17 cellular contexts compared by ENCODE assay signal in the genomic region with DNA sequence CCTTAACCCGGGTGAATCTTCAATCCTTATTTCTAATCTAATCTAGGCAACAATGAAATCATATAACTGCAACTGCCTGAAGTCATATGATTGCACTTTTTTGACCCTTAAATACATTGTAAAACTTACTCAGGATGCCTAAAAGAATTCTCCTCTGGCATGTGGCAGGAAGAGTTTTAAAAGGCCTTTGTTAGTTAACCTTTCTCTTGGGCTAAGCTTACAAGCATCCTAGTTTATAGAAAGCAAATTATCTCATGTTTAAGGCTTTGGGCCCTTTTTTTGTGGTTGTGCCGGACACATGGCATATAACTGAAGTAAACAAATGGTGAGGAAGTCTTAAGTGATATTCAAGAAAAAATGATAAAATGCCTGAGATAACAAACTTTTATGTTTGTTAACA.
A peak's percentile ranks its signal among the peaks of the same experiment; 100 is the strongest.
DNase-seq lines count a peak whose midpoint lies in the region; ATAC-seq, FAIRE-seq and TF ChIP-seq lines count a peak whose summit lies in the region.
"Had no signal": no experiment of that assay in that cellular context is flagged by ENCODE, and none has a peak within 500 bp of the region (broad histone marks: within the 10 kb centered on the region; RNA-seq: fewer than 3 reads in every experiment).

No MANE protein-coding gene starts in this region.

- H3K9me3 ChIP-seq in Panc1 (ENCODE audit: control insufficient read depth, insufficient read depth, low read depth, low read length) = no peaks in the 10 kb centered on the region
- no peaks in the 10 kb centered on the region for H3K9me3 ChIP-seq in endothelial cell of umbilical vein (replicated peaks; ENCODE audit: control insufficient read depth, insufficient read depth, low read length)
- H3K9me3 ChIP-seq in neural progenitor cell (ENCODE audit: low read depth) = no peaks in the 10 kb centered on the region
- H3K9me3 ChIP-seq in MM.1S (replicated peaks; ENCODE audit: insufficient read depth, low read length) = no peaks in the 10 kb centered on the region

- in situ Hi-C loops in Panc1 (cut with HindIII; ENCODE audit: low pct_unique_long_range_greater_than_20kb, low sequenced_read_pairs) = no loop called here

- H3K36me3 ChIP-seq in ACC112 (ENCODE audit: insufficient read depth, low read length) (no peaks in the 10 kb centered on the region), Panc1 (ENCODE audit: control insufficient read depth, insufficient read depth, low read length) (no peaks in the 10 kb centered on the region), endothelial cell of umbilical vein (ENCODE audit: control insufficient read depth in 2 of 2, extremely low read depth in 1 of 2, insufficient read depth in 2 of 2, low read length in 2 of 2) (no peaks in the 10 kb centered on the region), neural progenitor cell (no peaks in the 10 kb centered on the region), MM.1S (replicated peaks; ENCODE audit: insufficient read depth, low read length) (no peaks in the 10 kb centered on the region)

- H3K4me3 ChIP-seq in ACC112 (ENCODE audit: low read depth, low read length) = no peak overlapping the region
- H3K4me3 ChIP-seq in Panc1 (ENCODE audit: low read depth in 2 of 2, low read length in 2 of 2) = no peak overlapping the region
- H3K4me3 ChIP-seq in endothelial cell of umbilical vein (replicated peaks in 1 of 3; ENCODE audit: insufficient read depth in 1 of 3, low read depth in 1 of 3, low read length in 3 of 3) = no peak overlapping the region
- no peak overlapping the region for H3K4me3 ChIP-seq in neural progenitor cell
- H3K4me3 ChIP-seq in MM.1S (ENCODE audit: low read length) = no peak overlapping the region
- H3K4me3 ChIP-seq: GM12878 had no signal

- H3K9ac ChIP-seq in endothelial cell of umbilical vein (replicated peaks; ENCODE audit: extremely low read depth, insufficient read depth, low read length) (no peak overlapping the region), neural progenitor cell (no peak overlapping the region), MM.1S (ENCODE audit: low read length) (no peak overlapping the region)

- POLR2A ChIA-PET in Panc1 (lab: Charles Lee) = no interaction called here
- POLR2A ChIA-PET in endothelial cell of umbilical vein (lab: Charles Lee) = no interaction called here

- no peaks in the 10 kb centered on the region for H3K4me1 Mint-ChIP-seq in neural progenitor cell
- no peaks in the 10 kb centered on the region for H3K4me1 Mint-ChIP-seq in stimulated activated effector memory CD8-positive, alpha-beta T cell treated with anti-CD3 and anti-CD28 coated beads, Interleukin-12 subunit alpha, Interleukin-12 subunit beta, amount 100 ng/mL, for 72 hours
- H3K4me1 Mint-ChIP-seq: B cell had no signal

- TF ChIP-seq CTCF in Panc1 (IDR thresholded peaks at IDR 0.05) (no peak), endothelial cell of umbilical vein (IDR thresholded peaks at IDR 0.05; ENCODE audit: extremely low read depth in 1 of 2, insufficient read depth in 1 of 2, low read depth in 1 of 2, low read length in 2 of 2) (no peak), neural progenitor cell (IDR thresholded peaks at IDR 0.05) (no peak), MM.1S (IDR thresholded peaks at IDR 0.05; ENCODE audit: low read length) (no peak)

- no peaks in the 10 kb centered on the region for H3F3A ChIP-seq in neural progenitor cell (ENCODE audit: low read depth)
- no peaks in the 10 kb centered on the region for H3F3A ChIP-seq in MM.1S (ENCODE audit: insufficient read depth, low read length)

- no peak overlapping the region for H3K4me3 Mint-ChIP-seq in neural progenitor cell
- H3K4me3 Mint-ChIP-seq in stimulated activated effector memory CD8-positive, alpha-beta T cell treated with anti-CD3 and anti-CD28 coated beads, Interleukin-12 subunit alpha, Interleukin-12 subunit beta, amount 100 ng/mL, for 72 hours = no peak overlapping the region
- H3K4me3 Mint-ChIP-seq: B cell; CD4-positive, alpha-beta T cell had no signal

- H4K20me1 ChIP-seq in endothelial cell of umbilical vein (replicated peaks; ENCODE audit: control insufficient read depth, extremely low read depth, insufficient read depth, low read length) = no peaks in the 10 kb centered on the region
- no peaks in the 10 kb centered on the region for H4K20me1 ChIP-seq in neural progenitor cell (ENCODE audit: low read depth)
- no peaks in the 10 kb centered on the region for H4K20me1 ChIP-seq in MM.1S (ENCODE audit: insufficient read depth, low read length)

- H3K27ac ChIP-seq in ACC112 (ENCODE audit: low read depth, low read length) (no peak overlapping the region), Panc1 (ENCODE audit: low read length) (peak overlapping the region; percentile 48; the same call in 1 of the 2 replicates), endothelial cell of umbilical vein (ENCODE audit: insufficient read depth, low read depth, low read length) (no peak overlapping the region), neural progenitor cell (no peak overlapping the region), MM.1S (ENCODE audit: low read length) (no peak overlapping the region)
- H3K27ac ChIP-seq: HL-60 had no signal

- H3K9me1 ChIP-seq in endothelial cell of umbilical vein (replicated peaks; ENCODE audit: control insufficient read depth, extremely low read depth, insufficient read depth, low read length) = no peaks in the 10 kb centered on the region

- TF ChIP-seq POLR2A in endothelial cell of umbilical vein (IDR thresholded peaks at IDR 0.05; ENCODE audit: low read depth, low read length) = no peak

- H3K9me2 ChIP-seq in MM.1S (replicated peaks; ENCODE audit: insufficient read depth, low read length) = no peaks in the 10 kb centered on the region

- H3K27me3 Mint-ChIP-seq in neural progenitor cell (ENCODE audit: insufficient read depth, low read depth) = no peaks in the 10 kb centered on the region
- H3K27me3 Mint-ChIP-seq: B cell; CD4-positive, alpha-beta T cell had no signal

- H3K4me2 ChIP-seq in endothelial cell of umbilical vein (ENCODE audit: insufficient read depth, low read length) = no peak overlapping the region
- peak overlapping the region; percentile 35 for H3K4me2 ChIP-seq in neural progenitor cell
- no peak overlapping the region for H3K4me2 ChIP-seq in MM.1S (ENCODE audit: low read depth, low read length)

- H3K27me3 ChIP-seq in ACC112 (ENCODE audit: insufficient read depth, low read length) (no peaks in the 10 kb centered on the region), Panc1 (ENCODE audit: control insufficient read depth, insufficient read depth, low read length) (no peaks in the 10 kb centered on the region), endothelial cell of umbilical vein (ENCODE audit: control insufficient read depth in 2 of 2, insufficient read depth in 2 of 2, low read length in 2 of 2) (no peaks in the 10 kb centered on the region), neural progenitor cell (no peaks in the 10 kb centered on the region), MM.1S (replicated peaks; ENCODE audit: insufficient read depth, low read length) (no peaks in the 10 kb centered on the region)

- no peak overlapping the region for H3K27ac Mint-ChIP-seq in neural progenitor cell
- H3K27ac Mint-ChIP-seq in stimulated activated effector memory CD8-positive, alpha-beta T cell treated with anti-CD3 and anti-CD28 coated beads, Interleukin-12 subunit alpha, Interleukin-12 subunit beta, amount 100 ng/mL, for 72 hours = no peak overlapping the region
- H3K27ac Mint-ChIP-seq: B cell; CD4-positive, alpha-beta T cell had no signal

- CTCF ChIA-PET in Panc1 (lab: Charles Lee) (no interaction called here), endothelial cell of umbilical vein (lab: Charles Lee) (no interaction called here)

- DNase-seq in Panc1 (ENCODE audit: low read depth, low spot score) (no peak), endothelial cell of umbilical vein (ENCODE audit: low read depth, low spot score) (peak; percentile 23), neural progenitor cell (ENCODE audit: low spot score) (no peak), MM.1S (no peak), T1000 (lab: John Stamatoyannopoulos, UW) (no peak)
- DNase-seq in stimulated activated effector memory CD8-positive, alpha-beta T cell treated with anti-CD3 and anti-CD28 coated beads, Interleukin-12 subunit alpha, Interleukin-12 subunit beta, amount 100 ng/mL, for 72 hours (ENCODE audit: low spot score in 2 of 2) = no peak
- DNase-seq: 8988T; C1 segment of cervical spinal cord; CD4-positive, alpha-beta T cell; DMS79 had no signal

- BruUV-seq in Panc1 (replicated peaks; lab: Mats Ljungman, UMichigan) = no TSS peak
- BruUV-seq in endothelial cell of umbilical vein (replicated peaks; lab: Mats Ljungman, UMichigan) = no TSS peak

- H3K9me3 Mint-ChIP-seq in neural progenitor cell = peaks cover 2% of the 10 kb centered on the region
- H3K9me3 Mint-ChIP-seq in stimulated activated effector memory CD8-positive, alpha-beta T cell treated with anti-CD3 and anti-CD28 coated beads, Interleukin-12 subunit alpha, Interleukin-12 subunit beta, amount 100 ng/mL, for 72 hours = peaks cover 6% of the 10 kb centered on the region
- H3K9me3 Mint-ChIP-seq: CD4-positive, alpha-beta T cell had no signal

- dilution Hi-C loops in endothelial cell of umbilical vein (cut with MboI; ENCODE audit: extremely low pct_ligation_motif_present, low sequenced_read_pairs) = no loop called here

- no peaks in the 10 kb centered on the region for H3K4me1 ChIP-seq in ACC112 (ENCODE audit: control insufficient read depth, insufficient read depth, low read length, unreplicated experiment)
- no peaks in the 10 kb centered on the region for H3K4me1 ChIP-seq in Panc1 (ENCODE audit: control insufficient read depth, insufficient read depth, low read length)
- H3K4me1 ChIP-seq in endothelial cell of umbilical vein (ENCODE audit: control insufficient read depth, extremely low read depth, insufficient read depth, low read length) = no peaks in the 10 kb centered on the region
- peaks cover 8% of the 10 kb centered on the region for H3K4me1 ChIP-seq in neural progenitor cell
- H3K4me1 ChIP-seq in MM.1S (ENCODE audit: low read length) = no peaks in the 10 kb centered on the region

- intact Hi-C loops in Panc1 (cut with micrococcal nuclease; ENCODE audit: unreplicated experiment) (no loop called here), endothelial cell of umbilical vein (cut with micrococcal nuclease) (no loop called here)

- no peak for ATAC-seq in Panc1
- ATAC-seq in stimulated activated effector memory CD8-positive, alpha-beta T cell treated with anti-CD3 and anti-CD28 coated beads, Interleukin-12 subunit alpha, Interleukin-12 subunit beta, amount 100 ng/mL, for 72 hours = no peak
- ATAC-seq: GM12878, HCT116 had no signal

- no peaks in the 10 kb centered on the region for H3K36me3 Mint-ChIP-seq in neural progenitor cell
- H3K36me3 Mint-ChIP-seq in stimulated activated effector memory CD8-positive, alpha-beta T cell treated with anti-CD3 and anti-CD28 coated beads, Interleukin-12 subunit alpha, Interleukin-12 subunit beta, amount 100 ng/mL, for 72 hours = no peaks in the 10 kb centered on the region

- H3K79me2 ChIP-seq in ACC112 (ENCODE audit: control insufficient read depth, insufficient read depth, low read length, unreplicated experiment) (no peaks in the 10 kb centered on the region), endothelial cell of umbilical vein (ENCODE audit: control insufficient read depth, insufficient read depth, low read length) (no peaks in the 10 kb centered on the region), neural progenitor cell (ENCODE audit: low read depth) (no peaks in the 10 kb centered on the region), MM.1S (ENCODE audit: low read length) (no peaks in the 10 kb centered on the region)

- FAIRE-seq in endothelial cell of umbilical vein (lab: Jason Lieb, UNC) = no peak
- FAIRE-seq: GM12878, GM18507, H54 had no signal

- peak overlapping the region; percentile 3 for H2AFZ ChIP-seq in ACC112 (ENCODE audit: low read length, unreplicated experiment)
- H2AFZ ChIP-seq in endothelial cell of umbilical vein (ENCODE audit: low read depth, low read length) = no peak overlapping the region
- peak overlapping the region; percentile 93 for H2AFZ ChIP-seq in neural progenitor cell (replicated peaks)
- no peak overlapping the region for H2AFZ ChIP-seq in MM.1S (ENCODE audit: low read length)

Comparison
In these comparisons a context has a peak if more than half of its experiments do, and no peak if none do; other contexts are left out.
1. H2AFZ ChIP-seq: peak in ACC112 (single experiment) and neural progenitor cell (single experiment); none in endothelial cell of umbilical vein (single experiment) and MM.1S (single experiment).